Comparison of ENCODE assay signal across 8 cellular contexts in genomic region chr21:41169258-41169576, GRCh38. TPM values are rescaled to one million over a fixed set of nuclear protein-coding genes. Genes with fewer than 3 reads are reported as not detected.
A peak's percentile ranks its signal among the peaks of the same experiment; 100 is the strongest.
DNase-seq lines count a peak whose midpoint lies in the region; ATAC-seq and TF ChIP-seq lines count a peak whose summit lies in the region.

No MANE protein-coding gene starts in this region.

- no peaks in the 10 kb centered on the region for H3K27me3 ChIP-seq in colonic mucosa
- no peaks in the 10 kb centered on the region for H3K27me3 ChIP-seq in mucosa of rectum (ENCODE audit: control insufficient read depth in 2 of 2, insufficient read depth in 2 of 2, low read length in 2 of 2)
- no peaks in the 10 kb centered on the region for H3K27me3 ChIP-seq in upper lobe of right lung

- no peaks in the 10 kb centered on the region for H3K36me3 Mint-ChIP-seq in activated naive CD4-positive, alpha-beta T cell treated with anti-CD3 and anti-CD28 coated beads, Interleukin-2, amount 10 ng/mL, durations not matched to agents 7 days and 5 days

- ATAC-seq in upper lobe of right lung, result no peak
- ATAC-seq in HG03342 (IDR thresholded peaks at IDR 0.05; ENCODE audit: unreplicated experiment), result no peak
- ATAC-seq in HG02610 (IDR thresholded peaks at IDR 0.05; ENCODE audit: unreplicated experiment), result no peak
- no peak for ATAC-seq in GM21423 (IDR thresholded peaks at IDR 0.05; ENCODE audit: unreplicated experiment)

- H3K9ac ChIP-seq in colonic mucosa (ENCODE audit: low read depth in 2 of 2, low read length in 2 of 2), result peak overlapping the region in 1 of 2 donors; percentile 63
- H3K9ac ChIP-seq in mucosa of rectum (ENCODE audit: low read depth in 1 of 2, low read length in 2 of 2), result peak overlapping the region; percentile 44 to 58

- no peak overlapping the region for H3K27ac Mint-ChIP-seq in activated naive CD4-positive, alpha-beta T cell treated with anti-CD3 and anti-CD28 coated beads, Interleukin-2, amount 10 ng/mL, durations not matched to agents 7 days and 5 days

- H3K36me3 ChIP-seq in colonic mucosa (no peaks in the 10 kb centered on the region), mucosa of rectum (ENCODE audit: control insufficient read depth in 2 of 2, insufficient read depth in 2 of 2, low read length in 2 of 2) (no peaks in the 10 kb centered on the region), upper lobe of right lung (no peaks in the 10 kb centered on the region)

- CTCF ChIA-PET in activated naive CD4-positive, alpha-beta T cell treated with anti-CD3 and anti-CD28 coated beads, Interleukin-2, amount 10 ng/mL, durations not matched to agents 7 days and 5 days (lab: Charles Lee), result interaction anchor here (0.7 to 0.8 kb wide), 2 partner anchors 13 to 258 kb away, joined by 3 to 4 read pairs; no protein-coding TSS in a partner anchor

- H3K4me3 Mint-ChIP-seq in activated naive CD4-positive, alpha-beta T cell treated with anti-CD3 and anti-CD28 coated beads, Interleukin-2, amount 10 ng/mL, durations not matched to agents 7 days and 5 days, result peak overlapping the region; percentile 73

- peaks cover 79% of the 10 kb centered on the region for H3K27me3 Mint-ChIP-seq in activated naive CD4-positive, alpha-beta T cell treated with anti-CD3 and anti-CD28 coated beads, Interleukin-2, amount 10 ng/mL, durations not matched to agents 7 days and 5 days

- intact Hi-C loops in colonic mucosa (cut with DNase I), result no loop called here
- intact Hi-C loops in upper lobe of right lung (cut with DNase I), result no loop called here

- no peak for DNase-seq in activated naive CD4-positive, alpha-beta T cell treated with anti-CD3 and anti-CD28 coated beads, Interleukin-2, amount 10 ng/mL, durations not matched to agents 7 days and 5 days
- no peak for DNase-seq in activated naive CD4-positive, alpha-beta T cell treated with anti-CD3 and anti-CD28 coated beads, Interleukin-2, amount 50 U/mL, for 16 hours
- no peak for DNase-seq in colonic mucosa
- no peak for DNase-seq in upper lobe of right lung

- peak overlapping the region; percentile 84 for H3K27ac ChIP-seq in colonic mucosa
- H3K27ac ChIP-seq in mucosa of rectum (ENCODE audit: low read depth in 2 of 2, low read length in 2 of 2), result peak overlapping the region in 1 of 2 donors; percentile 28
- H3K27ac ChIP-seq in upper lobe of right lung, result no peak overlapping the region

- TF ChIP-seq CTCF in colonic mucosa (IDR thresholded peaks at IDR 0.05) (no peak), upper lobe of right lung (IDR thresholded peaks at IDR 0.05) (no peak)

- no peaks in the 10 kb centered on the region for H3K9me3 ChIP-seq in colonic mucosa
- H3K9me3 ChIP-seq in mucosa of rectum (ENCODE audit: control insufficient read depth in 2 of 2, low read length in 2 of 2), result no peaks in the 10 kb centered on the region
- H3K9me3 ChIP-seq in upper lobe of right lung, result no peaks in the 10 kb centered on the region

- H3K4me3 ChIP-seq in colonic mucosa, result peak overlapping the region; percentile 71
- peak overlapping the region; percentile 70 to 73 for H3K4me3 ChIP-seq in mucosa of rectum (ENCODE audit: low read length in 2 of 2)
- peak overlapping the region; percentile 73 for H3K4me3 ChIP-seq in upper lobe of right lung

- H3K4me1 ChIP-seq in colonic mucosa (no peaks in the 10 kb centered on the region), mucosa of rectum (ENCODE audit: control insufficient read depth in 2 of 2, insufficient read depth in 2 of 2, low read length in 2 of 2) (peaks cover 9 to 19% of the 10 kb centered on the region in 2 donors), upper lobe of right lung (peaks cover 9% of the 10 kb centered on the region)

- no peaks in the 10 kb centered on the region for H3K9me3 Mint-ChIP-seq in activated naive CD4-positive, alpha-beta T cell treated with anti-CD3 and anti-CD28 coated beads, Interleukin-2, amount 10 ng/mL, durations not matched to agents 7 days and 5 days

- H3K4me1 Mint-ChIP-seq in activated naive CD4-positive, alpha-beta T cell treated with anti-CD3 and anti-CD28 coated beads, Interleukin-2, amount 10 ng/mL, durations not matched to agents 7 days and 5 days, result peaks cover 5% of the 10 kb centered on the region

RNA-seq across cellular contexts. Expression of gene BACE2, which starts 1.3 kb away (rescaled TPM):
- total RNA-seq in colonic mucosa (10 to 100 TPM; 69.5 to 80.2 TPM), upper lobe of right lung (20.9 TPM)
